10 cellular contexts compared by ENCODE assay signal in genomic region chr18:21851327-21851961, GRCh38.
DNase-seq lines count a peak whose midpoint lies in the region; ATAC-seq, FAIRE-seq and TF ChIP-seq lines count a peak whose summit lies in the region.
"Had no signal": no experiment of that assay in that cellular context is flagged by ENCODE, and none has a peak within 500 bp of the region (broad histone marks: within the 10 kb centered on the region; RNA-seq: fewer than 3 reads in every experiment).

No MANE protein-coding gene starts in this region.

- peaks cover 34 to 39% of the 10 kb centered on the region in 2 experiments for H3K36me3 ChIP-seq in SK-N-SH (replicated peaks in 1 of 2; ENCODE audit: control insufficient read depth in 1 of 2, insufficient read depth in 2 of 2, low read length in 1 of 2)
- peaks cover 0 to 16% (median 0%) of the 10 kb centered on the region in 3 donors for H3K36me3 ChIP-seq in Peyer's patch
- peaks cover 16 to 27% (median 27%) of the 10 kb centered on the region in 3 donors for H3K36me3 ChIP-seq in tibial artery

- H3K27me3 ChIP-seq in SK-N-SH (ENCODE audit: insufficient read depth) (no peaks in the 10 kb centered on the region), Peyer's patch (no peaks in the 10 kb centered on the region), tibial artery (no peaks in the 10 kb centered on the region)
- H3K27me3 ChIP-seq: SJCRH30 had no signal

- FAIRE-seq in frontal cortex (lab: Jason Lieb, UNC) = peak; percentile 68

- no peak for ATAC-seq in SK-N-SH treated with all-trans-retinoic acid at 6 μM for 48 hours
- ATAC-seq in HG02642 (IDR thresholded peaks at IDR 0.05; ENCODE audit: poor library complexity, unreplicated experiment) = no peak
- no peak for ATAC-seq in T-helper 17 cell

- no peak for TF ChIP-seq POLR2A in Peyer's patch (IDR thresholded peaks at IDR 0.05)

- peak; percentile 23 for DNase-seq in SK-N-SH
- DNase-seq in Peyer's patch = no peak
- peak; percentile 5 for DNase-seq in frontal cortex (ENCODE audit: low spot score in 2 of 2)
- DNase-seq in tibial artery = no peak
- no peak for DNase-seq in T-helper 17 cell
- DNase-seq in central memory CD4-positive, alpha-beta T cell = no peak
- DNase-seq: Caco-2 had no signal

- H3F3A ChIP-seq in SK-N-SH (replicated peaks; ENCODE audit: insufficient read depth) = peaks cover 6% of the 10 kb centered on the region

- peaks cover 10% of the 10 kb centered on the region for H3K36me3 Mint-ChIP-seq in T-helper 17 cell (ENCODE audit: low read depth)

- POLR2A ChIA-PET in SK-N-SH (lab: Yijun Ruan, JAX) = no interaction called here

- H3K4me2 ChIP-seq in SK-N-SH = no peak overlapping the region

- H3K27me3 Mint-ChIP-seq in T-helper 17 cell = no peaks in the 10 kb centered on the region

- H4K20me1 ChIP-seq in SK-N-SH (ENCODE audit: insufficient read depth) = no peaks in the 10 kb centered on the region

- H3K4me1 ChIP-seq in SK-N-SH (ENCODE audit: control insufficient read depth in 1 of 2, insufficient read depth in 2 of 2, low read depth in 1 of 2, low read length in 1 of 2) (no peaks in the 10 kb centered on the region; a peak in 1 of 4 replicates), Peyer's patch (no peaks in the 10 kb centered on the region), tibial artery (no peaks in the 10 kb centered on the region)
- H3K4me1 ChIP-seq: Caco-2 had no signal

- peak; percentile 37 for TF ChIP-seq CTCF in SK-N-SH (IDR thresholded peaks at IDR 0.05)
- TF ChIP-seq CTCF in Peyer's patch (IDR thresholded peaks at IDR 0.05) = peak in 4 of 6 experiments; percentile 15 to 32 (median 28)
- TF ChIP-seq CTCF in tibial artery (IDR thresholded peaks at IDR 0.05) = peak; percentile 29 to 54

- H3K4me3 ChIP-seq in SK-N-SH (ENCODE audit: low read depth in 2 of 2, low read length in 1 of 2) (no peak overlapping the region), Peyer's patch (no peak overlapping the region), tibial artery (no peak overlapping the region)
- H3K4me3 ChIP-seq: SJCRH30 had no signal

- H3K9me2 ChIP-seq in SK-N-SH = no peaks in the 10 kb centered on the region

- no peak overlapping the region for H3K9ac ChIP-seq in SK-N-SH

- H3K4me1 Mint-ChIP-seq in T-helper 17 cell = peaks cover 9% of the 10 kb centered on the region

- CTCF ChIA-PET in SK-N-SH (lab: Yijun Ruan, JAX) = interaction anchor here (1.0 kb wide), 1 partner anchor 31 kb away, joined by 5 read pairs; no protein-coding TSS in a partner anchor

- WGBS in SK-N-SH (ENCODE audit: low lambda C conversion rate) = 87% methylated on average over 5 of the region's 5 CpGs

- H3K4me3 Mint-ChIP-seq in T-helper 17 cell = no peak overlapping the region

- no peak overlapping the region for H3K27ac ChIP-seq in SK-N-SH (ENCODE audit: low read depth in 2 of 2, low read length in 1 of 2)
- H3K27ac ChIP-seq in Peyer's patch = no peak overlapping the region
- H3K27ac ChIP-seq in tibial artery = no peak overlapping the region

- H3K9me3 ChIP-seq in SK-N-SH = no peaks in the 10 kb centered on the region
- H3K9me3 ChIP-seq in Peyer's patch = no peaks in the 10 kb centered on the region
- H3K9me3 ChIP-seq in tibial artery = no peaks in the 10 kb centered on the region
- H3K9me3 ChIP-seq in T-helper 17 cell (ENCODE audit: control insufficient read depth, low read length, poor library complexity, severe bottlenecking) = no peaks in the 10 kb centered on the region
- H3K9me3 ChIP-seq: Caco-2, SJCRH30 had no signal

- intact Hi-C loops in tibial artery (cut with DNase I; ENCODE audit: low total_unique reads) = no loop called here

- H2AFZ ChIP-seq in SK-N-SH (ENCODE audit: low read depth) = no peak overlapping the region

- H3K27ac Mint-ChIP-seq in T-helper 17 cell = no peak overlapping the region

- peaks cover 5% of the 10 kb centered on the region; the same call in 1 of the 2 replicates for H3K79me2 ChIP-seq in SK-N-SH (ENCODE audit: insufficient read depth)

- TF ChIP-seq EP300 in SK-N-SH (IDR thresholded peaks at IDR 0.05; ENCODE audit: borderline replicate concordance in 1 of 2, low read depth in 1 of 2, low read length in 1 of 2) = no peak

- peak; percentile 57 for TF ChIP-seq RAD21 in SK-N-SH (IDR thresholded peaks at IDR 0.05; ENCODE audit: low read length)

TF ChIP-seq in SK-N-SH, 30 proteins besides CTCF, POLR2A, EP300 and RAD21:
- TF ChIP-seq YY1 (IDR thresholded peaks at IDR 0.05; ENCODE audit: low read depth) (no peak), ZBTB33 (IDR thresholded peaks at IDR 0.05; ENCODE audit: borderline replicate concordance, low read depth) (no peak), SMC3 (IDR thresholded peaks at IDR 0.05; ENCODE audit: low read depth, low read length) (peak; percentile 26; the same call in 1 of the 2 replicates), POLR2AphosphoS5 (IDR thresholded peaks at IDR 0.05; ENCODE audit: low read depth, low read length) (no peak), IRF3 (IDR thresholded peaks at IDR 0.05; ENCODE audit: low read depth, low read length) (no peak)
TF ChIP-seq in SK-N-SH: peak in this region for 1.

TF ChIP-seq in SK-N-SH treated with all-trans-retinoic acid at 6 μM for 48 hours, 23 proteins besides CTCF, POLR2A, EP300 and RAD21 (continues in another document):
- no peak for TF ChIP-seq ZNF70 (CRISPR knock-in tag; IDR thresholded peaks at IDR 0.05)
- no peak for TF ChIP-seq BACH2 (CRISPR knock-in tag; IDR thresholded peaks at IDR 0.05; ENCODE audit: borderline replicate concordance)
- no peak for TF ChIP-seq PPARA (CRISPR knock-in tag; IDR thresholded peaks at IDR 0.05; ENCODE audit: borderline replicate concordance)
- TF ChIP-seq GLIS3 (CRISPR knock-in tag; IDR thresholded peaks at IDR 0.05) = no peak
- no peak for TF ChIP-seq POU6F1 (CRISPR knock-in tag; IDR thresholded peaks at IDR 0.05; ENCODE audit: borderline replicate concordance, low read depth)
- TF ChIP-seq ZNF8 (CRISPR knock-in tag; IDR thresholded peaks at IDR 0.05) = no peak
- TF ChIP-seq ISL1 (CRISPR knock-in tag; IDR thresholded peaks at IDR 0.05) = no peak
- no peak for TF ChIP-seq TOX (CRISPR knock-in tag; IDR thresholded peaks at IDR 0.05; ENCODE audit: borderline replicate concordance)
- TF ChIP-seq ZFP30 (CRISPR knock-in tag; IDR thresholded peaks at IDR 0.05) = no peak
- TF ChIP-seq SNAI2 (CRISPR knock-in tag; IDR thresholded peaks at IDR 0.05) = no peak
- TF ChIP-seq TSHZ2 (CRISPR knock-in tag; IDR thresholded peaks at IDR 0.05) = no peak
- no peak for TF ChIP-seq CREB5 (CRISPR knock-in tag; IDR thresholded peaks at IDR 0.05; ENCODE audit: low read depth)
- TF ChIP-seq ZNF565 (CRISPR knock-in tag; conservative IDR thresholded peaks at IDR 0.05; ENCODE audit: low read depth) = no peak
- no peak for TF ChIP-seq ESRRG (CRISPR knock-in tag; IDR thresholded peaks at IDR 0.05)

Comparison
In these comparisons a context has a peak if more than half of its experiments do, and no peak if none do; other contexts are left out.
1. DNase-seq: peak in SK-N-SH (single experiment) and frontal cortex (2 of 2); none in Peyer's patch (0 of 3), tibial artery (0 of 2), T-helper 17 cell (0 of 3) and central memory CD4-positive, alpha-beta T cell (single experiment).
2. Peak in every context shown above with its lines, with median percentiles within 50 percentile points of each other: CTCF ChIP-seq.